In the genomic region with DNA sequence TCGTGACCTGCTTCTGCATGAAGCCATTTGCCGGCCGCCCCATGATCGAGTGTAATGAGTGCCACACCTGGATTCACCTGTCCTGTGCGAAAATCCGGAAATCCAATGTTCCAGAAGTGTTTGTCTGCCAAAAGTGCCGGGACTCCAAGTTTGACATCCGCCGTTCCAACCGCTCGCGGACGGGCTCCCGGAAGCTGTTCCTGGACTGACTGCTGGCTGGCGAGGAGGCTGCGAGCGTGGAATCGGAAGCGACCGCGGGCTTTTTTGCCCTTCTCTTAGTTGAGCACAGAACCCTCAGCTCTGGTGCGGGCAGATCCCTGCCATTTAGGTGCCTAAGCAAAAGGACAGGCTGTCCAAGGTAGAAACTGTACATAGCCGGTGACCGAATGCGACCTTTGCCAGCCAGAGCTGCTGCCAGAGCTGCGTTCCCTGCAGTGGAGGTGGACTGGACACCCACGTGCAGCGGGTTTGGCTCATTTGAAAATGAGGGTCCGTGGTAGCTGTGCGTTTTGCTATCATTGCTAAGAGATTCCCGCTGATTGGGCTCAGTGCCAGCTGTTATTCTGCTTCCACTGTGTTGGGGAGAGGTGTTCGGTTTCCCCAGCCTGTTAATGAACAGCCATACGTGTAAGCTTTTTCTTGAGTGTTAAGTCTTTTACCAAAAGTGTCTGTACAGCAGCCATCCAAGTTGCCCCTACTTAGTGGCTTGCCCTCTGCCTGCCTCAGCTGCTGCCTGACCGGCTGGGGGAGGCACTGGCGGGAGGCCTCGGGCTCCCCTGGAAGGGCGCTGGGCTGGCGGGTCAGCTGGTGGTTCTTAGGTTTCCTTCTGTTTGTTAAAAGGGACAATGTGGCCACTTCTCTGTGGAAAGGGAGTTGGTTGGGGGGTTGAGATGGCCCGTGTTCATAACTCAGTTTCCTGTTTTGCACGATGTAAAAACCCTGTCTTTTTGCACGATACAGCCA, we compare ENCODE assay signal across 1 cellular context.
TF ChIP-seq lines count a peak whose summit lies in the region.

No MANE protein-coding gene starts in this region.

TF ChIP-seq in WTC11, 78 proteins besides CTCF, POLR2A, EP300 and RAD21:
- TF ChIP-seq, protein P1, sequence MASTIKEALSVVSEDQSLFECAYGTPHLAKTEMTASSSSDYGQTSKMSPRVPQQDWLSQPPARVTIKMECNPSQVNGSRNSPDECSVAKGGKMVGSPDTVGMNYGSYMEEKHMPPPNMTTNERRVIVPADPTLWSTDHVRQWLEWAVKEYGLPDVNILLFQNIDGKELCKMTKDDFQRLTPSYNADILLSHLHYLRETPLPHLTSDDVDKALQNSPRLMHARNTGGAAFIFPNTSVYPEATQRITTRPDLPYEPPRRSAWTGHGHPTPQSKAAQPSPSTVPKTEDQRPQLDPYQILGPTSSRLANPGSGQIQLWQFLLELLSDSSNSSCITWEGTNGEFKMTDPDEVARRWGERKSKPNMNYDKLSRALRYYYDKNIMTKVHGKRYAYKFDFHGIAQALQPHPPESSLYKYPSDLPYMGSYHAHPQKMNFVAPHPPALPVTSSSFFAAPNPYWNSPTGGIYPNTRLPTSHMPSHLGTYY (CRISPR knock-in tag; IDR thresholded peaks at IDR 0.05): no peak
- no peak for TF ChIP-seq NFE2L1 (CRISPR knock-in tag; IDR thresholded peaks at IDR 0.05)
- no peak for TF ChIP-seq AFF4 (CRISPR knock-in tag; IDR thresholded peaks at IDR 0.05; ENCODE audit: borderline replicate concordance)
- no peak for TF ChIP-seq ZNF396 (CRISPR knock-in tag; IDR thresholded peaks at IDR 0.05; ENCODE audit: borderline replicate concordance)
- no peak for TF ChIP-seq ATF3 (CRISPR knock-in tag; conservative IDR thresholded peaks at IDR 0.05)
- no peak for TF ChIP-seq FOXP4 (CRISPR knock-in tag; IDR thresholded peaks at IDR 0.05)
- TF ChIP-seq NFYB (CRISPR knock-in tag; conservative IDR thresholded peaks at IDR 0.05; ENCODE audit: low read depth): no peak
- no peak for TF ChIP-seq RORB (CRISPR knock-in tag; IDR thresholded peaks at IDR 0.05)
- TF ChIP-seq USF1 (CRISPR knock-in tag; IDR thresholded peaks at IDR 0.05): no peak
- no peak for TF ChIP-seq ZNF416 (CRISPR knock-in tag; IDR thresholded peaks at IDR 0.05)
- TF ChIP-seq, protein P2, sequence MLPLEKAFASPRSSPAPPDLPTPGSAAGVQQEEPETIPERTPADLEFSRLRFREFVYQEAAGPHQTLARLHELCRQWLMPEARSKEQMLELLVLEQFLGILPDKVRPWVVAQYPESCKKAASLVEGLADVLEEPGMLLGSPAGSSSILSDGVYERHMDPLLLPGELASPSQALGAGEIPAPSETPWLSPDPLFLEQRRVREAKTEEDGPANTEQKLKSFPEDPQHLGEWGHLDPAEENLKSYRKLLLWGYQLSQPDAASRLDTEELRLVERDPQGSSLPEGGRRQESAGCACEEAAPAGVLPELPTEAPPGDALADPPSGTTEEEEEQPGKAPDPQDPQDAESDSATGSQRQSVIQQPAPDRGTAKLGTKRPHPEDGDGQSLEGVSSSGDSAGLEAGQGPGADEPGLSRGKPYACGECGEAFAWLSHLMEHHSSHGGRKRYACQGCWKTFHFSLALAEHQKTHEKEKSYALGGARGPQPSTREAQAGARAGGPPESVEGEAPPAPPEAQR (CRISPR knock-in tag; IDR thresholded peaks at IDR 0.05): no peak
- no peak for TF ChIP-seq ZBTB43 (CRISPR knock-in tag; IDR thresholded peaks at IDR 0.05)
- TF ChIP-seq ZNF121 (CRISPR knock-in tag; IDR thresholded peaks at IDR 0.05): no peak
- TF ChIP-seq, protein P3, sequence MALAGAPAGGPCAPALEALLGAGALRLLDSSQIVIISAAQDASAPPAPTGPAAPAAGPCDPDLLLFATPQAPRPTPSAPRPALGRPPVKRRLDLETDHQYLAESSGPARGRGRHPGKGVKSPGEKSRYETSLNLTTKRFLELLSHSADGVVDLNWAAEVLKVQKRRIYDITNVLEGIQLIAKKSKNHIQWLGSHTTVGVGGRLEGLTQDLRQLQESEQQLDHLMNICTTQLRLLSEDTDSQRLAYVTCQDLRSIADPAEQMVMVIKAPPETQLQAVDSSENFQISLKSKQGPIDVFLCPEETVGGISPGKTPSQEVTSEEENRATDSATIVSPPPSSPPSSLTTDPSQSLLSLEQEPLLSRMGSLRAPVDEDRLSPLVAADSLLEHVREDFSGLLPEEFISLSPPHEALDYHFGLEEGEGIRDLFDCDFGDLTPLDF (CRISPR knock-in tag; IDR thresholded peaks at IDR 0.05): no peak
- no peak for TF ChIP-seq ESRRA (CRISPR knock-in tag; IDR thresholded peaks at IDR 0.05; ENCODE audit: borderline replicate concordance)
- TF ChIP-seq, protein P4, sequence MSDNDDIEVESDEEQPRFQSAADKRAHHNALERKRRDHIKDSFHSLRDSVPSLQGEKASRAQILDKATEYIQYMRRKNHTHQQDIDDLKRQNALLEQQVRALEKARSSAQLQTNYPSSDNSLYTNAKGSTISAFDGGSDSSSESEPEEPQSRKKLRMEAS (CRISPR knock-in tag; IDR thresholded peaks at IDR 0.05): no peak
- TF ChIP-seq, protein P5, sequence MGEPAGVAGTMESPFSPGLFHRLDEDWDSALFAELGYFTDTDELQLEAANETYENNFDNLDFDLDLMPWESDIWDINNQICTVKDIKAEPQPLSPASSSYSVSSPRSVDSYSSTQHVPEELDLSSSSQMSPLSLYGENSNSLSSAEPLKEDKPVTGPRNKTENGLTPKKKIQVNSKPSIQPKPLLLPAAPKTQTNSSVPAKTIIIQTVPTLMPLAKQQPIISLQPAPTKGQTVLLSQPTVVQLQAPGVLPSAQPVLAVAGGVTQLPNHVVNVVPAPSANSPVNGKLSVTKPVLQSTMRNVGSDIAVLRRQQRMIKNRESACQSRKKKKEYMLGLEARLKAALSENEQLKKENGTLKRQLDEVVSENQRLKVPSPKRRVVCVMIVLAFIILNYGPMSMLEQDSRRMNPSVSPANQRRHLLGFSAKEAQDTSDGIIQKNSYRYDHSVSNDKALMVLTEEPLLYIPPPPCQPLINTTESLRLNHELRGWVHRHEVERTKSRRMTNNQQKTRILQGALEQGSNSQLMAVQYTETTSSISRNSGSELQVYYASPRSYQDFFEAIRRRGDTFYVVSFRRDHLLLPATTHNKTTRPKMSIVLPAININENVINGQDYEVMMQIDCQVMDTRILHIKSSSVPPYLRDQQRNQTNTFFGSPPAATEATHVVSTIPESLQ (CRISPR knock-in tag; IDR thresholded peaks at IDR 0.05): no peak
- no peak for TF ChIP-seq SMAD3 (CRISPR knock-in tag; IDR thresholded peaks at IDR 0.05; ENCODE audit: borderline replicate concordance)
